Comparison of ENCODE assay signal across 1 cellular context in the genomic region with DNA sequence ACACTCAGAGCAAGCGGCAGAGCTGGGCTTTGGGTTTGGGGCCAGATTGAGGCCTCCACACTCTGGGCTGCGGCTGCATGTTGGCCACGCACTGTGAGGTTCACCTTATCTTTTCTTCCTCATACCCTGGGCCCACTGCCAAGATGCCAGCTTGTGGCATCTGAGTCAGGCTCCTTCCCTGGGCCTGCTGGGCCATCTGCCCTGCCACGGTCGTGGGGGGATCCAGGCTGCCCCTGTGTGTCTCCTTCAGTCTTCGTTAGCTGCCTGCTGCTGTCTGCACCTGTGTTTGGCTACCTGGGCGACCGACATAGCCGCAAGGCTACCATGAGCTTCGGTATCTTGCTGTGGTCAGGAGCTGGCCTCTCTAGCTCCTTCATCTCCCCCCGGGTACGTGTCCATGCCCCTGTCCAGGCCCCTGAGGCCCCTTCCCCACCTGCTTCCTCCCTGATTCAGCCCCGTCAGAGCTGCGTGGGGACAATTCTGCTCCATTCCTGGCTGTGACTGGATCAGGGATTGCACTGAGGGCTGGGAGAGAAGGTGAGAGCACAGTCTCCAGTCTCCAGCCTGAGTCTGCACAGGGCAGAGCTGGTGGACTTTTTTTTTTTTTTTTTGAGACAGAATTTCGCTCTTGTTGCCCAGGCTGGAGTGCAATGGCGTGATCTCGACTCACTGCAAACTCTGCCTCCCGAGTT.
TF ChIP-seq lines count a peak whose summit lies in the region.

No MANE protein-coding gene starts in this region.

TF ChIP-seq in WTC11, 78 proteins besides CTCF, POLR2A, EP300 and RAD21 (continued from another document):
- TF ChIP-seq GRHL2 (CRISPR knock-in tag; IDR thresholded peaks at IDR 0.05; ENCODE audit: insufficient replicate concordance, severe bottlenecking) (no peak), ZNF263 (CRISPR knock-in tag; IDR thresholded peaks at IDR 0.05; ENCODE audit: low read depth) (no peak), FOXP1 (CRISPR knock-in tag; IDR thresholded peaks at IDR 0.05; ENCODE audit: borderline replicate concordance) (no peak), EMX1 (CRISPR knock-in tag; IDR thresholded peaks at IDR 0.05) (no peak), PRRX2 (CRISPR knock-in tag; IDR thresholded peaks at IDR 0.05) (no peak)
- TF ChIP-seq, protein P1, sequence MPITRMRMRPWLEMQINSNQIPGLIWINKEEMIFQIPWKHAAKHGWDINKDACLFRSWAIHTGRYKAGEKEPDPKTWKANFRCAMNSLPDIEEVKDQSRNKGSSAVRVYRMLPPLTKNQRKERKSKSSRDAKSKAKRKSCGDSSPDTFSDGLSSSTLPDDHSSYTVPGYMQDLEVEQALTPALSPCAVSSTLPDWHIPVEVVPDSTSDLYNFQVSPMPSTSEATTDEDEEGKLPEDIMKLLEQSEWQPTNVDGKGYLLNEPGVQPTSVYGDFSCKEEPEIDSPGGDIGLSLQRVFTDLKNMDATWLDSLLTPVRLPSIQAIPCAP (CRISPR knock-in tag; IDR thresholded peaks at IDR 0.05): no peak
